ENCODE assay signal across 39 cellular contexts in the genomic region with DNA sequence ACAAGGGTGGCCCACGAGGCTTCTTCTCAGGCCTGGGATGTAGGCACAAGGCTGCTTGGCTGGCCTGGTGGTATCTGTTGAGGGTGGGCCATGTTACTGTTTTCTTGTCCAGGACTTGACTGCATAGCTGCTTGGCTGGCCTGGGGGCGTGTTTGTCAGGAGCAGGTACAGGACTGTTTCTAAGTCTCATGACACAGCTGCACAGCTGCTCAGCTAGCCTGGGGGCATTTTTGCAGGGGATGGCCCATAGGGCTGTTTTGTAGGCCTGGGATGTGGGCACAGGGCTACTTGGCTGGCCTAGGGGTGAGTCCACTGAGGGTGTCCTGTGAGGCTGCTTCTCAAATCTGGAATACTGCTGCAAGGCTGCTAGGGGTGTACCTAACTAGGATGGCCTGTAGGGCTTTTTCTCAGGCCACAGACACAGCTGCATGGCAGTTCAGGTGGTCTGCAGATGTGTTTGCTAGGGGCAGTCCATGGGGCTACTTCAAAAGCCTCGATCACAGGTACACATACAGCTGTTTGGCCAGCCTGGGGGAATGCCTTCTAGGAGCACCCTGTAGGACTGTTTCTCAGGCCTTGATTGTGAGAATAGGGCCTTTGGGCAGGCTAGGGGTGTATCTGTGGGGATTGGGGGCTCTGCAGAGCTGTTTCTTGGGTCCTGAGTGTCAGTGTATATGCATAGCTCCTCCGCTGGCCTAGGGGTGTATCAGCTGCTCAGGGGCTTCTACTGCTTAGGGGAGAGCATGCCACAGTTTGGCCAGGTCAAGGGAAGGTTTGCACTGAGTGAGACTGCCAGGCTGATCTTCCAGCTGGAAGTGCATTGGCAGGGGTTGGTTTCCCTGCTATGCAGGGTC. TPM values are rescaled to one million over a fixed set of nuclear protein-coding genes. Genes with fewer than 3 reads are reported as not detected.
DNase-seq lines count a peak whose midpoint lies in the region; ATAC-seq, FAIRE-seq and TF ChIP-seq lines count a peak whose summit lies in the region.
"Had no signal": no experiment of that assay in that cellular context is flagged by ENCODE, and none has a peak within 500 bp of the region (broad histone marks: within the 10 kb centered on the region; RNA-seq: fewer than 3 reads in every experiment).

No MANE protein-coding gene starts in this region.

- H3K9ac ChIP-seq in mammary epithelial cell (ENCODE audit: insufficient read depth, low read length) (no peak overlapping the region), K562 (ENCODE audit: insufficient read depth in 1 of 2, low read depth in 2 of 2, low read length in 2 of 2) (no peak overlapping the region)
- H3K9ac ChIP-seq: KMS-11 had no signal

- peaks cover 10% of the 10 kb centered on the region for H3K9me3 ChIP-seq in mammary epithelial cell (replicated peaks; ENCODE audit: insufficient read depth, low read length)
- peaks cover 10 to 25% of the 10 kb centered on the region in 2 donors for H3K9me3 ChIP-seq in breast epithelium
- H3K9me3 ChIP-seq in K562 (replicated peaks; ENCODE audit: control insufficient read depth, insufficient read depth, low read depth, low read length) = peaks cover 24% of the 10 kb centered on the region
- H3K9me3 ChIP-seq: prostate gland had no signal

- TF ChIP-seq RAD21 in K562 (CRISPR knock-in tag; conservative IDR thresholded peaks at IDR 0.05 in 1 of 2, IDR thresholded peaks at IDR 0.05 in 1 of 2) = no peak

- peaks cover 5% of the 10 kb centered on the region for H3K27me3 Mint-ChIP-seq in activated CD4-positive, alpha-beta memory T cell treated with anti-CD3 and anti-CD28 coated beads for 36 hours
- peaks cover 3% of the 10 kb centered on the region for H3K27me3 Mint-ChIP-seq in glutamatergic neuron (ENCODE audit: unreplicated experiment)
- H3K27me3 Mint-ChIP-seq: type B pancreatic cell had no signal

- in situ Hi-C loops in mammary epithelial cell (cut with MboI; ENCODE audit: low sequenced_read_pairs in 2 of 2) = no loop called here
- in situ Hi-C loops in K562 (cut with MboI) = no loop called here

- H3K4me3 Mint-ChIP-seq in stimulated activated effector memory CD8-positive, alpha-beta T cell treated with anti-CD3 and anti-CD28 coated beads, Interleukin-12 subunit alpha, Interleukin-12 subunit beta, amount 100 ng/mL, for 72 hours = no peak overlapping the region
- H3K4me3 Mint-ChIP-seq in activated CD4-positive, alpha-beta memory T cell treated with anti-CD3 and anti-CD28 coated beads for 36 hours = no peak overlapping the region
- no peak overlapping the region for H3K4me3 Mint-ChIP-seq in glutamatergic neuron (ENCODE audit: unreplicated experiment)
- H3K4me3 Mint-ChIP-seq: activated CD8-positive, alpha-beta T cell treated with anti-CD3 and anti-CD28 coated beads for 36 hours; activated naive CD4-positive, alpha-beta T cell treated with anti-CD3 and anti-CD28 coated beads, Interleukin-2, amount 10 ng/mL, durations not matched to agents 7 days and 5 days; immature natural killer cell; stimulated activated naive B cell treated with anti-CD40 and anti-IgM and Interleukin-4, amounts not matched to agents 10 μg/mL and 1 μg/mL and 100 μg/mL, for 72 hours; type B pancreatic cell had no signal

- no peak overlapping the region for H3K27ac Mint-ChIP-seq in stimulated activated effector memory CD8-positive, alpha-beta T cell treated with anti-CD3 and anti-CD28 coated beads, Interleukin-12 subunit alpha, Interleukin-12 subunit beta, amount 100 ng/mL, for 72 hours
- H3K27ac Mint-ChIP-seq in activated CD4-positive, alpha-beta memory T cell treated with anti-CD3 and anti-CD28 coated beads for 36 hours = no peak overlapping the region
- H3K27ac Mint-ChIP-seq in glutamatergic neuron (ENCODE audit: unreplicated experiment) = no peak overlapping the region
- H3K27ac Mint-ChIP-seq: activated CD8-positive, alpha-beta T cell treated with anti-CD3 and anti-CD28 coated beads for 36 hours; activated naive CD4-positive, alpha-beta T cell treated with anti-CD3 and anti-CD28 coated beads, Interleukin-2, amount 10 ng/mL, durations not matched to agents 7 days and 5 days; immature natural killer cell; stimulated activated naive B cell treated with anti-CD40 and anti-IgM and Interleukin-4, amounts not matched to agents 10 μg/mL and 1 μg/mL and 100 μg/mL, for 72 hours; type B pancreatic cell had no signal

- dilution Hi-C loops in mammary epithelial cell (cut with HindIII; ENCODE audit: low sequenced_read_pairs) = no loop called here

- intact Hi-C loops in mammary epithelial cell (cut with micrococcal nuclease) (no loop called here), breast epithelium (cut with DNase I; ENCODE audit: low total_unique reads) (no loop called here), K562 (cut with micrococcal nuclease) (no loop called here)
- intact Hi-C loops in activated CD4-positive, alpha-beta memory T cell treated with anti-CD3 and anti-CD28 coated beads for 36 hours (cut with micrococcal nuclease) = no loop called here

- H3K9me1 ChIP-seq in K562 (ENCODE audit: control insufficient read depth, insufficient read depth, low read length) = no peaks in the 10 kb centered on the region

- H3K9me3 Mint-ChIP-seq in stimulated activated effector memory CD8-positive, alpha-beta T cell treated with anti-CD3 and anti-CD28 coated beads, Interleukin-12 subunit alpha, Interleukin-12 subunit beta, amount 100 ng/mL, for 72 hours = peaks cover 37% of the 10 kb centered on the region
- H3K9me3 Mint-ChIP-seq in activated CD4-positive, alpha-beta memory T cell treated with anti-CD3 and anti-CD28 coated beads for 36 hours = peaks cover 48% of the 10 kb centered on the region
- peaks cover 14% of the 10 kb centered on the region for H3K9me3 Mint-ChIP-seq in glutamatergic neuron (ENCODE audit: unreplicated experiment)

- no peaks in the 10 kb centered on the region for H3K27me3 ChIP-seq in mammary epithelial cell (ENCODE audit: insufficient read depth, low read length)
- H3K27me3 ChIP-seq in breast epithelium = no peaks in the 10 kb centered on the region
- no peaks in the 10 kb centered on the region for H3K27me3 ChIP-seq in K562 (ENCODE audit: control insufficient read depth in 2 of 2, insufficient read depth in 2 of 2, low read length in 2 of 2)
- H3K27me3 ChIP-seq: body of pancreas, left lung, MG63 had no signal

- H2AFZ ChIP-seq in mammary epithelial cell (ENCODE audit: low read depth, low read length) (no peak overlapping the region), K562 (ENCODE audit: low read depth, low read length) (peak overlapping the region; percentile 72; the same call in 1 of the 2 replicates)

- H3K36me3 Mint-ChIP-seq in stimulated activated effector memory CD8-positive, alpha-beta T cell treated with anti-CD3 and anti-CD28 coated beads, Interleukin-12 subunit alpha, Interleukin-12 subunit beta, amount 100 ng/mL, for 72 hours = no peaks in the 10 kb centered on the region
- H3K36me3 Mint-ChIP-seq in activated CD4-positive, alpha-beta memory T cell treated with anti-CD3 and anti-CD28 coated beads for 36 hours = peaks cover 24% of the 10 kb centered on the region
- peaks cover 16% of the 10 kb centered on the region for H3K36me3 Mint-ChIP-seq in glutamatergic neuron (ENCODE audit: unreplicated experiment)
- H3K36me3 Mint-ChIP-seq: activated naive CD4-positive, alpha-beta T cell treated with anti-CD3 and anti-CD28 coated beads, Interleukin-2, amount 10 ng/mL, durations not matched to agents 7 days and 5 days; type B pancreatic cell had no signal

- no TSS peak for BruUV-seq in mammary epithelial cell (replicated peaks; lab: Mats Ljungman, UMichigan)
- no TSS peak for BruUV-seq in K562 (replicated peaks; lab: Mats Ljungman, UMichigan)

- ATAC-seq in K562 (peak; percentile 64), GM18868 (IDR thresholded peaks at IDR 0.05; ENCODE audit: unreplicated experiment) (no peak)
- peak; percentile 36 for ATAC-seq in stimulated activated effector memory CD8-positive, alpha-beta T cell treated with anti-CD3 and anti-CD28 coated beads, Interleukin-12 subunit alpha, Interleukin-12 subunit beta, amount 100 ng/mL, for 72 hours
- ATAC-seq: activated CD4-positive, CD25-positive, alpha-beta regulatory T cell treated with anti-CD3 and anti-CD28 coated beads, Interleukin-2, amount 50 U/mL, for 24 hours; activated CD8-positive, alpha-beta T cell treated with anti-CD3 and anti-CD28 coated beads for 36 hours; body of pancreas; left lung; stimulated activated naive B cell treated with anti-CD40 and anti-IgM and Interleukin-4, amounts not matched to agents 10 μg/mL and 1 μg/mL and 100 μg/mL, for 72 hours had no signal

- peak; percentile 52 for DNase-seq in mammary epithelial cell
- no peak for DNase-seq in breast epithelium (ENCODE audit: low spot score in 2 of 2)
- DNase-seq in K562 (ENCODE audit: extremely low read depth in 1 of 4, low spot score in 3 of 4) = no peak
- DNase-seq in islet precursor cell = peak; percentile 56
- DNase-seq in stimulated activated effector memory CD8-positive, alpha-beta T cell treated with anti-CD3 and anti-CD28 coated beads, Interleukin-12 subunit alpha, Interleukin-12 subunit beta, amount 100 ng/mL, for 72 hours (ENCODE audit: low spot score in 2 of 2) = no peak
- DNase-seq in activated CD4-positive, alpha-beta memory T cell treated with anti-CD3 and anti-CD28 coated beads for 36 hours = no peak
- no peak for DNase-seq in glutamatergic neuron
- DNase-seq: 8988T; activated CD8-positive, alpha-beta memory T cell treated with anti-CD3 and anti-CD28 coated beads, Interleukin-2, amount 50 U/mL, for 48 hours; activated CD8-positive, alpha-beta T cell treated with anti-CD3 and anti-CD28 coated beads for 36 hours; activated naive CD4-positive, alpha-beta T cell treated with anti-CD3 and anti-CD28 coated beads, Interleukin-2, amount 10 ng/mL, durations not matched to agents 7 days and 5 days; Calu3; DND-41; hypothalamus; immature natural killer cell; left lung; NCI-H1105 treated with DMSO at 0.1 percent for 48 hours; NCI-H187 treated with DMSO at 0.1 percent for 48 hours; NCI-H2171; stimulated activated CD4-positive, alpha-beta T cell treated with anti-CD3 and anti-CD28 coated beads, Interleukin-15, amount 100 ng/mL, for 24 hours; stimulated activated naive B cell treated with anti-CD40 and anti-IgM and Interleukin-4, amounts not matched to agents 10 μg/mL and 1 μg/mL and 100 μg/mL, for 72 hours; T-helper 2 cell had no signal

- CTCF ChIA-PET in mammary epithelial cell (lab: Charles Lee; ENCODE audit: low non-redundant PET) (no interaction called here), K562 (lab: Yijun Ruan, JAX; ENCODE audit: low intra/inter-chr PET ratio) (no interaction called here)
- CTCF ChIA-PET in activated CD4-positive, alpha-beta memory T cell treated with anti-CD3 and anti-CD28 coated beads for 36 hours (lab: Charles Lee) = no interaction called here

- TF ChIP-seq EP300 in K562 (IDR thresholded peaks at IDR 0.05; ENCODE audit: low read length) = no peak

- H4K20me1 ChIP-seq in mammary epithelial cell (ENCODE audit: insufficient read depth, low read length) (no peaks in the 10 kb centered on the region), K562 (replicated peaks; ENCODE audit: control insufficient read depth, insufficient read depth, low read length) (no peaks in the 10 kb centered on the region)

- H3K4me1 Mint-ChIP-seq in stimulated activated effector memory CD8-positive, alpha-beta T cell treated with anti-CD3 and anti-CD28 coated beads, Interleukin-12 subunit alpha, Interleukin-12 subunit beta, amount 100 ng/mL, for 72 hours = no peaks in the 10 kb centered on the region
- no peaks in the 10 kb centered on the region for H3K4me1 Mint-ChIP-seq in activated CD4-positive, alpha-beta memory T cell treated with anti-CD3 and anti-CD28 coated beads for 36 hours (ENCODE audit: low read depth)
- no peaks in the 10 kb centered on the region for H3K4me1 Mint-ChIP-seq in glutamatergic neuron (ENCODE audit: low read depth, unreplicated experiment)
- H3K4me1 Mint-ChIP-seq: activated naive CD4-positive, alpha-beta T cell treated with anti-CD3 and anti-CD28 coated beads, Interleukin-2, amount 10 ng/mL, durations not matched to agents 7 days and 5 days; immature natural killer cell; stimulated activated naive B cell treated with anti-CD40 and anti-IgM and Interleukin-4, amounts not matched to agents 10 μg/mL and 1 μg/mL and 100 μg/mL, for 72 hours had no signal

- H3K36me3 ChIP-seq in mammary epithelial cell (ENCODE audit: insufficient read depth, low read length) (no peaks in the 10 kb centered on the region), breast epithelium (no peaks in the 10 kb centered on the region), K562 (ENCODE audit: control insufficient read depth, insufficient read depth, low read length) (no peaks in the 10 kb centered on the region)
- H3K36me3 ChIP-seq: left lung, MG63, prostate gland had no signal

- peaks cover 21% of the 10 kb centered on the region for H3K4me1 ChIP-seq in mammary epithelial cell (ENCODE audit: insufficient read depth, low read length)
- H3K4me1 ChIP-seq in breast epithelium = no peaks in the 10 kb centered on the region
- peaks cover 8 to 9% of the 10 kb centered on the region in 2 experiments; a peak in 3 of 5 replicates for H3K4me1 ChIP-seq in K562 (replicated peaks in 1 of 2; ENCODE audit: control insufficient read depth in 2 of 2, insufficient read depth in 2 of 2, low read length in 2 of 2)
- H3K4me1 ChIP-seq: body of pancreas, left lung, prostate gland had no signal

- H3K27ac ChIP-seq in mammary epithelial cell (ENCODE audit: insufficient read depth, low read depth, low read length) = no peak overlapping the region
- H3K27ac ChIP-seq in breast epithelium = no peak overlapping the region
- H3K27ac ChIP-seq in K562 (ENCODE audit: extremely low read depth, low read depth, low read length) = peak overlapping the region; percentile 54; the same call in 2 of the 3 replicates
- H3K27ac ChIP-seq: body of pancreas, C4-2B, KMS-11, left lung, prostate gland, RWPE1 had no signal

- H3K4me2 ChIP-seq in mammary epithelial cell (ENCODE audit: insufficient read depth, low read depth, low read length) (no peak overlapping the region), K562 (ENCODE audit: insufficient read depth, low read length) (0 out of 2 replicates have a peak overlapping the region, but pooled peaks have one; percentile 36)
- H3K4me2 ChIP-seq: KMS-11 had no signal

- 100% methylated on average over 2 of the region's 4 CpGs for WGBS in mammary epithelial cell (ENCODE audit: low coverage, missing lambda C conversion rate)
- WGBS in K562 (ENCODE audit: insufficient coverage, low coverage, missing lambda C conversion rate) = 49% methylated on average over 4 of the region's 4 CpGs

- H3K4me3 ChIP-seq in mammary epithelial cell (replicated peaks in 1 of 3; ENCODE audit: insufficient read depth in 1 of 3, low read depth in 2 of 3, low read length in 3 of 3) (no peak overlapping the region), breast epithelium (no peak overlapping the region), K562 (no peak overlapping the region)
- H3K4me3 ChIP-seq: body of pancreas, left lung, MG63, prostate gland had no signal

- TF ChIP-seq POLR2A in breast epithelium (IDR thresholded peaks at IDR 0.05) (no peak), K562 (conservative IDR thresholded peaks at IDR 0.05) (no peak)

- H3K79me2 ChIP-seq in mammary epithelial cell (ENCODE audit: insufficient read depth, low read length) = no peaks in the 10 kb centered on the region
- H3K79me2 ChIP-seq in K562 (ENCODE audit: control insufficient read depth, insufficient read depth, low read length) = no peaks in the 10 kb centered on the region

- TF ChIP-seq CTCF in mammary epithelial cell (conservative IDR thresholded peaks at IDR 0.05 in 1 of 2, IDR thresholded peaks at IDR 0.05 in 1 of 2; ENCODE audit: extremely low read depth in 1 of 2, insufficient read depth in 1 of 2, low read depth in 1 of 2, low read length in 2 of 2) = no peak
- no peak for TF ChIP-seq CTCF in breast epithelium (IDR thresholded peaks at IDR 0.05)
- no peak for TF ChIP-seq CTCF in K562 (IDR thresholded peaks at IDR 0.05 in 2 of 3, conservative IDR thresholded peaks at IDR 0.05 in 1 of 3; ENCODE audit: insufficient read depth in 2 of 3, low read depth in 1 of 3, low read length in 3 of 3)
- TF ChIP-seq CTCF in glutamatergic neuron (IDR thresholded peaks at IDR 0.05; ENCODE audit: partially characterized antibody, unreplicated experiment) = no peak

- no peak for FAIRE-seq in K562 (lab: Jason Lieb, UNC)
- FAIRE-seq: GM19239 had no signal

- POLR2A ChIA-PET in K562 (lab: Yijun Ruan, JAX) = interaction anchor here (0.6 to 1.0 kb wide), 4 partner anchors 13 to 804 kb away, joined by 3 to 4 read pairs (median 3); no protein-coding TSS in a partner anchor
- POLR2A ChIA-PET in activated CD4-positive, alpha-beta memory T cell treated with anti-CD3 and anti-CD28 coated beads for 36 hours (lab: Charles Lee) = interaction anchor here (0.6 kb wide), 1 partner anchor 8 kb away, joined by 3 read pairs; no protein-coding TSS in a partner anchor

RNA-seq across cellular contexts. Expression of a gene that starts 26.6 kb away (rescaled TPM):
- not detected for total RNA-seq in mammary epithelial cell
- not detected for polyA plus RNA-seq in mammary epithelial cell
- polyA minus RNA-seq in mammary epithelial cell = not detected
- not detected for total RNA-seq in breast epithelium
- total RNA-seq in K562 (2011; cell fraction: chromatin; rRNA removed; ENCODE audit: low replicate concordance) = not detected in 2 replicates
- total RNA-seq in K562 (2011; cell fraction: nucleolus; rRNA removed) = not detected in 2 replicates
- not detected in 2 replicates for total RNA-seq in K562 (2011; cell fraction: nucleoplasm; rRNA removed)
- not detected in 2 replicates for total RNA-seq in K562 (2014; rRNA removed)
- total RNA-seq in K562 (2014; rRNA removed; fragmentation: Illumina TruSeq; extraction: Trizol) = not detected in 2 replicates
- not detected in 2 replicates for total RNA-seq in K562 (2015; rRNA removed; fragmentation: Illumina TruSeq; extraction: Trizol)
- total RNA-seq in K562 (2021) = not detected in 2 replicates
- polyA plus RNA-seq in K562 (2011; rRNA removed) = not detected in 2 replicates
- polyA plus RNA-seq in K562 (2011; cell fraction: cytosol; rRNA removed) = not detected in 2 replicates
- 0.17 TPM in 1 of 2 replicates, not detected in the other for polyA plus RNA-seq in K562 (2011; cell fraction: nucleus; rRNA removed)
- not detected in 2 replicates for polyA plus RNA-seq in K562 (2012)
- not detected in 2 replicates for polyA plus RNA-seq in K562 (2014; fragmentation: Illumina TruSeq; extraction: Trizol)
- polyA plus RNA-seq in K562 (2014; fragmentation: Nextera tagmentation; extraction: Ambion mirVana) = not detected
- polyA plus RNA-seq in K562 (2014; rRNA removed) = not detected in 2 replicates
- not detected in 2 replicates for polyA minus RNA-seq in K562 (2011; rRNA and poly(A)+ RNA removed)
- not detected in 2 replicates for polyA minus RNA-seq in K562 (2011; cell fraction: cytosol; rRNA and poly(A)+ RNA removed)
- polyA minus RNA-seq in K562 (2011; cell fraction: nucleus; rRNA and poly(A)+ RNA removed) = not detected in 2 replicates
- total RNA-seq in activated CD4-positive, alpha-beta memory T cell treated with anti-CD3 and anti-CD28 coated beads for 36 hours = not detected
- not detected for total RNA-seq in glutamatergic neuron (ENCODE audit: unreplicated experiment)
- total RNA-seq: activated CD8-positive, alpha-beta T cell treated with anti-CD3 and anti-CD28 coated beads for 36 hours; body of pancreas; Calu3; chondrocyte; fibroblast of lung; H4; HT1080; mesenteric fat pad; myocyte; NCI-H460; prostate gland had no signal
- polyA plus RNA-seq: fibroblast of lung, immature natural killer cell had no signal

Comparison
In these comparisons a context has a peak if more than half of its experiments do, and no peak if none do; other contexts are left out.
1. DNase-seq: peak in mammary epithelial cell (single experiment) and islet precursor cell (single experiment); none in breast epithelium (0 of 2), K562 (0 of 4), stimulated activated effector memory CD8-positive, alpha-beta T cell treated with anti-CD3 and anti-CD28 coated beads, Interleukin-12 subunit alpha, Interleukin-12 subunit beta, amount 100 ng/mL, for 72 hours (0 of 2), activated CD4-positive, alpha-beta memory T cell treated with anti-CD3 and anti-CD28 coated beads for 36 hours (single experiment) and glutamatergic neuron (single experiment).